23 cellular contexts compared by ENCODE assay signal in the genomic region with DNA sequence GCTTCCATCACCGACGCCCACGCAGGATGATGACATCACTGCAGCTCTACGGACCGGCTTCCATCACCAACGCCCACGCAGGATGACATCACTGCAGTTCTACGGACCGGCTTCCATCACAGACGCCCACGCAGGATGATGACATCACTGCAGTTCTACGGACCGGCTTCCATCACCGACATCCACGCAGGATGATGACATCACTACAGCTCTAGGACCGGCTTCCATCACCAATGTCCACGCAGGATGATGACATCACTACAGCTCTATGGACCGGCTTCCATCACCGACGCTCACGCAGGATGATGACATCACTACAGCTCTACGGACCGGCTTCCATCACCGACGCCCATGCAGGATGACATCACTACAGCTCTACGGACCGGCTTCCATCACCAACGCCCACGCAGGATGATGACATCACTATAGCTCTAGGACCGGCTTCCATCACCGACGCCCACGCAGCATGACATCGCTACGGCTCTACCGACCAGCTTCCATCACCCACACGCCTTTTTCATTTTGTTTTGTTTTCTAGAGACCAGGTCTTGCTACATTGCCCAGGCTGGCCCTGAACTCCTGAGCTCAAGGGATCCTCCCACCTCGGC. TPM values are rescaled to one million over a fixed set of nuclear protein-coding genes. Genes with fewer than 3 reads are reported as not detected.
DNase-seq lines count a peak whose midpoint lies in the region; ATAC-seq and TF ChIP-seq lines count a peak whose summit lies in the region.
"Had no signal": no experiment of that assay in that cellular context is flagged by ENCODE, and none has a peak within 500 bp of the region (broad histone marks: within the 10 kb centered on the region; RNA-seq: fewer than 3 reads in every experiment).

No MANE protein-coding gene starts in this region.

- no peaks in the 10 kb centered on the region for H3K27me3 Mint-ChIP-seq in activated T-cell treated with anti-CD3 and anti-CD28 coated beads, Interleukin-2, amount 50 U/mL, for 72 hours (ENCODE audit: low read depth)
- H3K27me3 Mint-ChIP-seq in activated T-cell treated with anti-CD3 and anti-CD28 coated beads, Interleukin-2, amount 50 U/mL, for 4 hours (ENCODE audit: low read depth), result no peaks in the 10 kb centered on the region
- H3K27me3 Mint-ChIP-seq in Calu3 (ENCODE audit: unreplicated experiment) (no peaks in the 10 kb centered on the region), nephron progenitor cell (ENCODE audit: low read depth, poor library complexity) (peaks cover 6% of the 10 kb centered on the region), progenitor cell of endocrine pancreas (no peaks in the 10 kb centered on the region)
- no peaks in the 10 kb centered on the region for H3K27me3 Mint-ChIP-seq in activated naive CD8-positive, alpha-beta T cell treated with anti-CD3 and anti-CD28 coated beads, Interleukin-2, amount 50 U/mL, for 24 hours
- H3K27me3 Mint-ChIP-seq: activated CD4-positive, alpha-beta memory T cell treated with anti-CD3 and anti-CD28 coated beads for 36 hours; brain; CD4-positive, alpha-beta memory T cell; naive thymus-derived CD4-positive, alpha-beta T cell had no signal

- peak overlapping the region; percentile 80 for H3K27ac Mint-ChIP-seq in activated T-cell treated with anti-CD3 and anti-CD28 coated beads, Interleukin-2, amount 50 U/mL, for 72 hours
- H3K27ac Mint-ChIP-seq in Calu3 (ENCODE audit: unreplicated experiment), result peak overlapping the region; percentile 11
- peak overlapping the region; percentile 27 for H3K27ac Mint-ChIP-seq in activated naive CD8-positive, alpha-beta T cell treated with anti-CD3 and anti-CD28 coated beads, Interleukin-2, amount 50 U/mL, for 24 hours
- peak overlapping the region; percentile 32 for H3K27ac Mint-ChIP-seq in nephron progenitor cell
- H3K27ac Mint-ChIP-seq in progenitor cell of endocrine pancreas, result no peak overlapping the region
- H3K27ac Mint-ChIP-seq: activated CD4-positive, alpha-beta memory T cell treated with anti-CD3 and anti-CD28 coated beads for 36 hours; GM23338 had no signal

- H3K36me3 Mint-ChIP-seq in activated T-cell treated with anti-CD3 and anti-CD28 coated beads, Interleukin-2, amount 50 U/mL, for 72 hours (ENCODE audit: insufficient read depth in 2 of 2), result peaks cover 10 to 11% of the 10 kb centered on the region in 2 donors
- no peaks in the 10 kb centered on the region for H3K36me3 Mint-ChIP-seq in activated T-cell treated with anti-CD3 and anti-CD28 coated beads, Interleukin-2, amount 50 U/mL, for 4 hours (ENCODE audit: insufficient read depth)
- H3K36me3 Mint-ChIP-seq in Calu3 (ENCODE audit: insufficient read depth, unreplicated experiment) (peaks cover 21% of the 10 kb centered on the region), nephron progenitor cell (ENCODE audit: low read depth) (peaks cover 34% of the 10 kb centered on the region), progenitor cell of endocrine pancreas (ENCODE audit: insufficient read depth) (peaks cover 9% of the 10 kb centered on the region)
- peaks cover 8% of the 10 kb centered on the region for H3K36me3 Mint-ChIP-seq in activated naive CD8-positive, alpha-beta T cell treated with anti-CD3 and anti-CD28 coated beads, Interleukin-2, amount 50 U/mL, for 24 hours (ENCODE audit: low read depth)
- H3K36me3 Mint-ChIP-seq: CD4-positive, alpha-beta memory T cell had no signal

- intact Hi-C loops in Calu3 (cut with micrococcal nuclease; ENCODE audit: unreplicated experiment), result no loop called here

- ATAC-seq in activated T-cell treated with anti-CD3 and anti-CD28 coated beads, Interleukin-2, amount 50 U/mL, for 72 hours (replicated peaks in 1 of 2), result no peak
- no peak for ATAC-seq in activated T-cell treated with anti-CD3 and anti-CD28 coated beads, Interleukin-2, amount 50 U/mL, for 4 hours
- no peak for ATAC-seq in activated naive CD8-positive, alpha-beta T cell treated with anti-CD3 and anti-CD28 coated beads, Interleukin-2, amount 50 U/mL, for 24 hours
- ATAC-seq: GM23338; naive thymus-derived CD4-positive, alpha-beta T cell; WTC11 had no signal

- no peak overlapping the region for H3K4me3 Mint-ChIP-seq in activated T-cell treated with anti-CD3 and anti-CD28 coated beads, Interleukin-2, amount 50 U/mL, for 72 hours
- no peak overlapping the region for H3K4me3 Mint-ChIP-seq in activated T-cell treated with anti-CD3 and anti-CD28 coated beads, Interleukin-2, amount 50 U/mL, for 4 hours
- no peak overlapping the region for H3K4me3 Mint-ChIP-seq in Calu3 (ENCODE audit: low read depth, unreplicated experiment)
- H3K4me3 Mint-ChIP-seq in activated naive CD8-positive, alpha-beta T cell treated with anti-CD3 and anti-CD28 coated beads, Interleukin-2, amount 50 U/mL, for 24 hours, result peak overlapping the region; percentile 6
- H3K4me3 Mint-ChIP-seq in nephron progenitor cell, result no peak overlapping the region
- no peak overlapping the region for H3K4me3 Mint-ChIP-seq in progenitor cell of endocrine pancreas (ENCODE audit: low read depth)
- H3K4me3 Mint-ChIP-seq: activated CD4-positive, alpha-beta memory T cell treated with anti-CD3 and anti-CD28 coated beads for 36 hours; brain; CD4-positive, alpha-beta memory T cell; GM23338; naive thymus-derived CD4-positive, alpha-beta T cell; WTC11 had no signal

- peaks cover 9% of the 10 kb centered on the region for H3K4me1 Mint-ChIP-seq in activated T-cell treated with anti-CD3 and anti-CD28 coated beads, Interleukin-2, amount 50 U/mL, for 72 hours (ENCODE audit: low read depth)
- H3K4me1 Mint-ChIP-seq in activated T-cell treated with anti-CD3 and anti-CD28 coated beads, Interleukin-2, amount 50 U/mL, for 4 hours (ENCODE audit: low read depth), result peaks cover 6% of the 10 kb centered on the region
- H3K4me1 Mint-ChIP-seq in Calu3 (ENCODE audit: low read depth, unreplicated experiment) (no peaks in the 10 kb centered on the region), nephron progenitor cell (peaks cover 39% of the 10 kb centered on the region), progenitor cell of endocrine pancreas (ENCODE audit: low read depth) (no peaks in the 10 kb centered on the region)
- H3K4me1 Mint-ChIP-seq in activated naive CD8-positive, alpha-beta T cell treated with anti-CD3 and anti-CD28 coated beads, Interleukin-2, amount 50 U/mL, for 24 hours, result peaks cover 12% of the 10 kb centered on the region

- BruUV-seq in Calu3 (replicated peaks; lab: Mats Ljungman, UMichigan), result no TSS peak

- CTCF ChIA-PET in Calu3 (lab: Charles Lee), result no interaction called here

- no peak for DNase-seq in activated T-cell treated with anti-CD3 and anti-CD28 coated beads, Interleukin-2, amount 50 U/mL, for 72 hours
- no peak for DNase-seq in activated T-cell treated with anti-CD3 and anti-CD28 coated beads, Interleukin-2, amount 50 U/mL, for 4 hours
- DNase-seq in Calu3 (no peak), nephron progenitor cell (no peak), progenitor cell of endocrine pancreas (ENCODE audit: low spot score, unreplicated experiment) (no peak), pons (ENCODE audit: low spot score) (no peak), superior temporal gyrus (ENCODE audit: extremely low spot score) (no peak)
- no peak for DNase-seq in activated naive CD8-positive, alpha-beta T cell treated with anti-CD3 and anti-CD28 coated beads, Interleukin-2, amount 50 U/mL, for 24 hours
- DNase-seq: amniotic stem cell; CD4-positive, alpha-beta memory T cell; foreskin melanocyte; KG1; kidney glomerular epithelial cell; naive thymus-derived CD4-positive, alpha-beta T cell; NCI-H1092 treated with DMSO at 0.1 percent for 48 hours; NCI-H187; NCI-H82; transverse colon had no signal

- peaks cover 0 to 9% of the 10 kb centered on the region in 2 donors for H3K9me3 Mint-ChIP-seq in activated T-cell treated with anti-CD3 and anti-CD28 coated beads, Interleukin-2, amount 50 U/mL, for 72 hours
- no peaks in the 10 kb centered on the region for H3K9me3 Mint-ChIP-seq in activated T-cell treated with anti-CD3 and anti-CD28 coated beads, Interleukin-2, amount 50 U/mL, for 4 hours
- H3K9me3 Mint-ChIP-seq in Calu3 (ENCODE audit: low read depth, unreplicated experiment) (no peaks in the 10 kb centered on the region), nephron progenitor cell (peaks cover 15% of the 10 kb centered on the region), progenitor cell of endocrine pancreas (ENCODE audit: low read depth) (no peaks in the 10 kb centered on the region)
- no peaks in the 10 kb centered on the region for H3K9me3 Mint-ChIP-seq in activated naive CD8-positive, alpha-beta T cell treated with anti-CD3 and anti-CD28 coated beads, Interleukin-2, amount 50 U/mL, for 24 hours
- H3K9me3 Mint-ChIP-seq: CD4-positive, alpha-beta memory T cell; GM23338 had no signal

- TF ChIP-seq CTCF in Calu3 (IDR thresholded peaks at IDR 0.05; ENCODE audit: unreplicated experiment) (no peak), nephron progenitor cell (IDR thresholded peaks at IDR 0.05) (no peak), progenitor cell of endocrine pancreas (IDR thresholded peaks at IDR 0.05; ENCODE audit: unreplicated experiment) (no peak)

RNA-seq across cellular contexts. Expression of gene GPER1, which starts 29.5 kb away (rescaled TPM):
- total RNA-seq in activated T-cell treated with anti-CD3 and anti-CD28 coated beads, Interleukin-2, amount 50 U/mL, for 72 hours, result under 1 TPM; 0.24 to 0.56 TPM
- total RNA-seq in activated T-cell treated with anti-CD3 and anti-CD28 coated beads, Interleukin-2, amount 50 U/mL, for 4 hours, result under 1 TPM; 0.08 to 0.11 (median 0.08) TPM
- 0.26 and 1.1 TPM in 2 replicates for total RNA-seq in Calu3 (2022)
- total RNA-seq in progenitor cell of endocrine pancreas, result 0.50 and 0.64 TPM in 2 replicates
- total RNA-seq: CD4-positive, alpha-beta memory T cell; GM23338; SJSA1 had no signal

RNA-seq across cellular contexts. Expression of gene ZFAND2A, which starts 42.6 kb away (rescaled TPM):
- 10 to 100 TPM; 62.2 to 71.3 TPM for total RNA-seq in activated T-cell treated with anti-CD3 and anti-CD28 coated beads, Interleukin-2, amount 50 U/mL, for 72 hours
- total RNA-seq in activated T-cell treated with anti-CD3 and anti-CD28 coated beads, Interleukin-2, amount 50 U/mL, for 4 hours, result 10 to 100 TPM; 19.3 to 25.0 (median 22.3) TPM
- 51.2 and 56.6 TPM in 2 replicates for total RNA-seq in Calu3 (2022)
- total RNA-seq in progenitor cell of endocrine pancreas, result 14.1 and 16.8 TPM in 2 replicates
